Comparison of ENCODE assay signal across 8 cellular contexts in the genomic region with DNA sequence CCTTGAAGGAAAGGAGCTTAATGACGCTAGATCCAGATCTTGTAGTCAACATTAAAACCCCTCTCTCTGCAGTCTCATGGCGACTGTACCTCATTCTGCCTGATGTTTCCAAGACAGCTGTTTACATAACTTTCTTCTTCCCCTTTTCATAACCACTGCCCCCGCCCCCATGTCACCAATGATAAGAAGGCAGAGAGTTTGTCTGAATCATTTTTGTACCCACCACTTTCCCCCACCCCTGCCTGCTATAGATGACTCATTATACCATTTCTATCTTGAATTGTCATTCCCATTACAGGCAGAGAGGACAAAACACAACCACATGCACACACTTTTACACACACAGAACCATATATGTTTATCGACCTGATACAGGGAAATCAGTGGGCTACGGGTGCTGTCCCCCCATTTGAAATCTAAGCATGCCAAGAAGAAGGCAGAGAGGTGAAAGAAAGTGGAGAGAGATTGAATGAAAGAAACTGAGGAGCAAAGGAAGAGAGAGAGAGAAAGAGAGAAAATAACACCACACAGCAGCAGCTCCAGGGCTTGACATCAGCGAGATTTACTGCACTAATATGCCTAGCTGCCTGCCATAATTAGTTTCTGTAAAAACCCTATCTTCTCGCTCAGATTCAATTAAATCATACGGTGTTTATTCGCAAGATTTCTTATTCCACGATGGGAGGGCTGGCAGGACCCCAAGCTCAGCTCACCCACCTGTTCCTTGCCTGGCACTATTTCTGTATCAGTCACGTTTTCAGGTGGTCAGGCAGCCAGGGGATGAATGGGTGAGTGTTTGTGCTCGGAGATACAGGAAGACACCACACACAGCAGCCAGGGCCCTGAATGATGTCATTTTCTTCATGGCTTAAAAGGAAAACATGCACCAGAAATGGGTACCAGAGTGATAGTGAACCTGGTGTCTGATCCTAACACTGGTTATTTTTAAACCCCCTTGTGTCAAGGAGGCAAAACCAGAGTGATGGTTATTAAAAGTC.
DNase-seq lines count a peak whose midpoint lies in the region; ATAC-seq and TF ChIP-seq lines count a peak whose summit lies in the region.

No MANE protein-coding gene starts in this region.

- POLR2A ChIA-PET in T-cell (lab: Charles Lee), result interaction anchor here in 1 of 2 donors (0.6 to 1.1 kb wide), 3 partner anchors 12 to 938 kb away, joined by 3 to 6 read pairs (median 3); no protein-coding TSS in a partner anchor

- H3K36me3 ChIP-seq in left ventricle myocardium inferior (no peaks in the 10 kb centered on the region), thymus (ENCODE audit: control insufficient read depth, insufficient read depth) (no peaks in the 10 kb centered on the region)

- H3K4me1 ChIP-seq in left ventricle myocardium inferior, result peaks cover 11% of the 10 kb centered on the region
- peaks cover 16% of the 10 kb centered on the region for H3K4me1 ChIP-seq in thymus (ENCODE audit: control insufficient read depth, insufficient read depth, low read length)

- no peaks in the 10 kb centered on the region for H3K27me3 ChIP-seq in left ventricle myocardium inferior (ENCODE audit: low read depth)
- no peaks in the 10 kb centered on the region for H3K27me3 ChIP-seq in thymus (ENCODE audit: control insufficient read depth, insufficient read depth)

- ATAC-seq in HG03175 (IDR thresholded peaks at IDR 0.05; ENCODE audit: unreplicated experiment) (peak; percentile 85), T-cell (replicated peaks in 1 of 4) (peak; percentile 76 to 91 (median 83)), naive B cell (ENCODE audit: low read depth in 2 of 2) (peak; percentile 94 to 96)
- peak; percentile 86 for ATAC-seq in activated naive CD8-positive, alpha-beta T cell treated with anti-CD3 and anti-CD28 coated beads, Interleukin-2, amount 50 U/mL, for 24 hours

- WGBS in thymus, result 19% methylated on average over 12 of the region's 12 CpGs

- H3K4me3 ChIP-seq in left ventricle myocardium inferior (no peak overlapping the region), thymus (ENCODE audit: low read length) (no peak overlapping the region)

- no peak for TF ChIP-seq CTCF in left ventricle myocardium inferior (IDR thresholded peaks at IDR 0.05; ENCODE audit: borderline replicate concordance)

- H3K27me3 Mint-ChIP-seq in T-cell, result peaks cover 0 to 3% of the 10 kb centered on the region in 2 donors
- no peaks in the 10 kb centered on the region for H3K27me3 Mint-ChIP-seq in activated naive CD8-positive, alpha-beta T cell treated with anti-CD3 and anti-CD28 coated beads, Interleukin-2, amount 50 U/mL, for 24 hours
- peaks cover 0 to 7% (median 4%) of the 10 kb centered on the region in 3 donors for H3K27me3 Mint-ChIP-seq in naive B cell

- peaks cover 0 to 4% (median 0%) of the 10 kb centered on the region in 3 donors for H3K9me3 Mint-ChIP-seq in T-cell
- no peaks in the 10 kb centered on the region for H3K9me3 Mint-ChIP-seq in activated naive CD8-positive, alpha-beta T cell treated with anti-CD3 and anti-CD28 coated beads, Interleukin-2, amount 50 U/mL, for 24 hours
- no peaks in the 10 kb centered on the region for H3K9me3 Mint-ChIP-seq in naive B cell

- H3K9me3 ChIP-seq in left ventricle myocardium inferior (replicated peaks) (no peaks in the 10 kb centered on the region), thymus (ENCODE audit: control insufficient read depth) (no peaks in the 10 kb centered on the region)

- no peaks in the 10 kb centered on the region for H3K36me3 Mint-ChIP-seq in T-cell
- no peaks in the 10 kb centered on the region for H3K36me3 Mint-ChIP-seq in activated naive CD8-positive, alpha-beta T cell treated with anti-CD3 and anti-CD28 coated beads, Interleukin-2, amount 50 U/mL, for 24 hours (ENCODE audit: low read depth)
- H3K36me3 Mint-ChIP-seq in naive B cell, result no peaks in the 10 kb centered on the region

- CTCF ChIA-PET in T-cell (lab: Charles Lee), result interaction anchor here in 1 of 2 donors (0.5 to 1.0 kb wide), 3 partner anchors 15 to 176 kb away, joined by 3 read pairs; no protein-coding TSS in a partner anchor

- H3K27ac Mint-ChIP-seq in T-cell, result peak overlapping the region; percentile 91 to 93
- H3K27ac Mint-ChIP-seq in activated naive CD8-positive, alpha-beta T cell treated with anti-CD3 and anti-CD28 coated beads, Interleukin-2, amount 50 U/mL, for 24 hours, result peak overlapping the region; percentile 91
- peak overlapping the region; percentile 71 to 95 (median 93) for H3K27ac Mint-ChIP-seq in naive B cell

- H3K27ac ChIP-seq in left ventricle myocardium inferior (replicated peaks), result peak overlapping the region; percentile 12
- H3K27ac ChIP-seq in thymus (ENCODE audit: low read depth), result peak overlapping the region; percentile 75

- H3K4me3 Mint-ChIP-seq in T-cell, result peak overlapping the region; percentile 60 to 78 (median 68)
- peak overlapping the region; percentile 80 for H3K4me3 Mint-ChIP-seq in activated naive CD8-positive, alpha-beta T cell treated with anti-CD3 and anti-CD28 coated beads, Interleukin-2, amount 50 U/mL, for 24 hours
- peak overlapping the region; percentile 61 to 88 (median 82) for H3K4me3 Mint-ChIP-seq in naive B cell

- DNase-seq in left ventricle myocardium inferior, result no peak
- DNase-seq in cardiac septum (ENCODE audit: low spot score), result no peak
- DNase-seq in T-cell, result peak in 33 of 34 experiments; percentile 18 to 81 (median 65)
- peak; percentile 75 for DNase-seq in activated naive CD8-positive, alpha-beta T cell treated with anti-CD3 and anti-CD28 coated beads, Interleukin-2, amount 50 U/mL, for 24 hours
- DNase-seq in naive B cell, result peak; percentile 86
- DNase-seq in DMS 273 treated with DMSO at 0.1 percent for 48 hours (lab: John Stamatoyannopoulos, UW), result no peak

- intact Hi-C loops in left ventricle myocardium inferior (cut with micrococcal nuclease) (no loop called here), cardiac septum (cut with DNase I) (no loop called here)

- H3K4me1 Mint-ChIP-seq in T-cell (peaks cover 19 to 27% (median 25%) of the 10 kb centered on the region in 3 donors), naive B cell (peaks cover 15 to 19% (median 15%) of the 10 kb centered on the region in 3 donors)
- peaks cover 24% of the 10 kb centered on the region for H3K4me1 Mint-ChIP-seq in activated naive CD8-positive, alpha-beta T cell treated with anti-CD3 and anti-CD28 coated beads, Interleukin-2, amount 50 U/mL, for 24 hours

Comparison
In these comparisons a context has a peak if more than half of its experiments do, and no peak if none do; other contexts are left out.
1. DNase-seq: peak in T-cell (33 of 34), activated naive CD8-positive, alpha-beta T cell treated with anti-CD3 and anti-CD28 coated beads, Interleukin-2, amount 50 U/mL, for 24 hours (single experiment) and naive B cell (single experiment); none in left ventricle myocardium inferior (single experiment), cardiac septum (single experiment) and DMS 273 treated with DMSO at 0.1 percent for 48 hours (single experiment).
2. Peak in every context shown above with its lines, with median percentiles within 50 percentile points of each other: ATAC-seq, H3K27ac Mint-ChIP-seq and H3K4me3 Mint-ChIP-seq.